13 cellular contexts compared by ENCODE assay signal in the genomic region with DNA sequence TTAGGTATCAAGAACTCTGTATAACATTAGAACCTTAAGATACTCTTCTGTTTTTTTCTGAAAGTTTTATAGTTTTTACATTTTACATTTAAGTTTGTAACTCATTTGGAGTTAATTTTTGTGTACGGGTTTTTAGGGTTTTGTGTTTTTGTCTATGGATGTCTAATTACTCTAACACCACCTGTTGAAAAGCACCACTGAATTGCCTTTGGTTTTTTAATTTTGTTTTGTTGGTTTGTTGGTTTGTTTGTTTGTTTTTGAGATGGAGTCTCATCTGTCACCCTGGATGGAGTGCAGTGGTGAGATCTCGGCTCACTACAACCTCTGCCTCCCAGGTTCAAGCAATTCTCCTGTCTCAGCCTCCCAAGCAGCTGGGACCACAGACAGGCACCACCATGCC.
"Had no signal": no experiment of that assay in that cellular context is flagged by ENCODE, and none has a peak within 500 bp of the region (broad histone marks: within the 10 kb centered on the region; RNA-seq: fewer than 3 reads in every experiment).

No MANE protein-coding gene starts in this region.

- H3K36me3 ChIP-seq: colonic mucosa, esophagus muscularis mucosa, esophagus squamous epithelium, gastrocnemius medialis, gastroesophageal sphincter, heart left ventricle, heart right ventricle had no signal

- H3K4me1 ChIP-seq: foreskin keratinocyte, gastrocnemius medialis had no signal

- ATAC-seq: effector memory CD8-positive, alpha-beta T cell; esophagus mucosa; foreskin keratinocyte; gastrocnemius medialis; gastroesophageal sphincter; heart left ventricle; heart right ventricle had no signal

- H3K9me3 ChIP-seq: colonic mucosa, esophagus muscularis mucosa, esophagus squamous epithelium, gastrocnemius medialis, gastroesophageal sphincter, heart left ventricle, heart right ventricle had no signal

- H3K27ac ChIP-seq: colonic mucosa, coronary artery, dorsolateral prefrontal cortex, epithelial cell of prostate, esophagus muscularis mucosa, esophagus squamous epithelium, foreskin keratinocyte, gastrocnemius medialis, gastroesophageal sphincter, heart left ventricle, heart right ventricle had no signal

- H3K4me3 ChIP-seq: colonic mucosa, coronary artery, dorsolateral prefrontal cortex, esophagus muscularis mucosa, esophagus squamous epithelium, gastrocnemius medialis, gastroesophageal sphincter, heart left ventricle, heart right ventricle had no signal
